In the genomic region with DNA sequence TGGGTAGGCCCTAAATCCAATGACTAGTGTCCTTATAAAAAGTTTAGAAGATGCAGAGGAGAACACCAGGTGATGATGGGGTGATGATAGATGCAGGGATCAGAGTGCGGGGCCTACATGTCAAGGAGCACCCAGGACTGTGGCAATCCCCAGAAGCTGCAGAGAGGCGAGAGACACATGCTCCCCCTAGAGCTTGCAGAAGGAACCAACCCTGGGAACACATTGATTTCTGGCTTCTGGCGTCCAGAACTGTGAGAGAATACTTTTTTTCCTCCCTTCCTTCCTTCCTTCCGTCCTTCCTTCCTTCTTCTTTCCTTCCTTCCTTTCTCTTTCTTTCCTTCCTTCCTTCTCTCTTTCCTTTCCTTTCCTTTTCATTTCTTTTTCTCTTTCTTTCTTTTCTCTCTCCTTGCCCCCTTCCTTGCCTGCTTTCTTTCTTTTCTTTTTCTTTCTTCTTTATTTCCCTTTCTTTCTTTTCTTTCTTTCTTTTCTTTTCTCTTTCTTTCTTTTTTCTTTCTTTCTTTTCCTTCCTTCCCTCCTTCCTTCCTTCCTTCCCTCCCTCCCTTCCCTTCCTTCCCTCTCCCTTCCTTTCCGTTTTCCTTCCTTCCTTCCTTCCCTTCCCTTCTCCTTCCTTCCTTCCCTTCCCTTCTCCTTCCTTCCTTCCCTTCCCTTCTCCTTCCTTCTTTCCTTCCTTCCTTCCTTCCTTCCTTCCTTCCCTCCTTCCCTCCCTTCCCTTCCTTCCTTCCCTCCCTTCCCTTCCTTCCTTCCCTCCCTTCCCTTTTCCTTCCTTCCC, we compare ENCODE assay signal across 1 cellular context.
TF ChIP-seq lines count a peak whose summit lies in the region.

No MANE protein-coding gene starts in this region.

TF ChIP-seq in K562, 482 proteins besides CTCF, POLR2A, EP300 and RAD21 (continued from another document):
- TF ChIP-seq, protein P1, sequence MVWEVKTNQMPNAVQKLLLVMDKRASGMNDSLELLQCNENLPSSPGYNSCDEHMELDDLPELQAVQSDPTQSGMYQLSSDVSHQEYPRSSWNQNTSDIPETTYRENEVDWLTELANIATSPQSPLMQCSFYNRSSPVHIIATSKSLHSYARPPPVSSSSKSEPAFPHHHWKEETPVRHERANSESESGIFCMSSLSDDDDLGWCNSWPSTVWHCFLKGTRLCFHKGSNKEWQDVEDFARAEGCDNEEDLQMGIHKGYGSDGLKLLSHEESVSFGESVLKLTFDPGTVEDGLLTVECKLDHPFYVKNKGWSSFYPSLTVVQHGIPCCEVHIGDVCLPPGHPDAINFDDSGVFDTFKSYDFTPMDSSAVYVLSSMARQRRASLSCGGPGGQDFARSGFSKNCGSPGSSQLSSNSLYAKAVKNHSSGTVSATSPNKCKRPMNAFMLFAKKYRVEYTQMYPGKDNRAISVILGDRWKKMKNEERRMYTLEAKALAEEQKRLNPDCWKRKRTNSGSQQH (CRISPR knock-in tag; IDR thresholded peaks at IDR 0.05), result 0 out of 2 replicates have a peak, but pooled peaks have one; percentile 6
- 0 out of 2 replicates have a peak, but pooled peaks have one; percentile 34 for TF ChIP-seq ELF4 (CRISPR knock-in tag; IDR thresholded peaks at IDR 0.05)
- TF ChIP-seq, protein P2, sequence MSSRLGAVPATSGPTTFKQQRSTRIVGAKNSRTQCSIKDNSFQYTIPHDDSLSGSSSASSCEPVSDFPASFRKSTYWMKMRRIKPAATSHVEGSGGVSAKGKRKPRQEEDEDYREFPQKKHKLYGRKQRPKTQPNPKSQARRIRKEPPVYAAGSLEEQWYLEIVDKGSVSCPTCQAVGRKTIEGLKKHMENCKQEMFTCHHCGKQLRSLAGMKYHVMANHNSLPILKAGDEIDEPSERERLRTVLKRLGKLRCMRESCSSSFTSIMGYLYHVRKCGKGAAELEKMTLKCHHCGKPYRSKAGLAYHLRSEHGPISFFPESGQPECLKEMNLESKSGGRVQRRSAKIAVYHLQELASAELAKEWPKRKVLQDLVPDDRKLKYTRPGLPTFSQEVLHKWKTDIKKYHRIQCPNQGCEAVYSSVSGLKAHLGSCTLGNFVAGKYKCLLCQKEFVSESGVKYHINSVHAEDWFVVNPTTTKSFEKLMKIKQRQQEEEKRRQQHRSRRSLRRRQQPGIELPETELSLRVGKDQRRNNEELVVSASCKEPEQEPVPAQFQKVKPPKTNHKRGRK (tag; IDR thresholded peaks at IDR 0.05), result peak; percentile 99
- TF ChIP-seq ETV6 (IDR thresholded peaks at IDR 0.05; ENCODE audit: borderline replicate concordance in 1 of 2, low read depth in 2 of 2, low read length in 1 of 2), result no peak
- TF ChIP-seq ETV6 (CRISPR knock-in tag; IDR thresholded peaks at IDR 0.05; ENCODE audit: borderline replicate concordance), result no peak
- TF ChIP-seq CC2D1A (IDR thresholded peaks at IDR 0.05), result no peak
- no peak for TF ChIP-seq TAF1 (IDR thresholded peaks at IDR 0.05; ENCODE audit: control insufficient read depth, extremely low read depth, insufficient read depth, low read length, severe bottlenecking)
